Comparison of ENCODE assay signal across 27 cellular contexts in genomic region chrX:95907081-95907480, GRCh38.
"Had no signal": no experiment of that assay in that cellular context is flagged by ENCODE, and none has a peak within 500 bp of the region (broad histone marks: within the 10 kb centered on the region; RNA-seq: fewer than 3 reads in every experiment).

No MANE protein-coding gene starts in this region.

- H3K9me3 ChIP-seq: breast epithelium, gastroesophageal sphincter, left ventricle myocardium inferior, ovary, thoracic aorta had no signal

- H3K27me3 ChIP-seq: gastroesophageal sphincter, hepatocyte, ovary had no signal

- ATAC-seq: activated T-cell treated with anti-CD3 and anti-CD28 coated beads, Interleukin-2, amount 50 U/mL, for 4 hours; activated T-helper 17 cell treated with anti-CD3 and anti-CD28 coated beads, Interleukin-2, amount 50 U/mL, for 72 hours; gastroesophageal sphincter; sciatic nerve; stimulated activated effector memory CD8-positive, alpha-beta T cell treated with anti-CD3 and anti-CD28 coated beads, Interleukin-12 subunit alpha, Interleukin-12 subunit beta, amount 100 ng/mL, for 72 hours; T-helper 17 cell had no signal

- H3K4me3 ChIP-seq: breast epithelium, gastroesophageal sphincter, hepatocyte, left ventricle myocardium inferior, lung, ovary, skin epidermis, thoracic aorta had no signal

- H3K36me3 ChIP-seq: breast epithelium, gastroesophageal sphincter, left ventricle myocardium inferior, ovary, thoracic aorta had no signal

- H3K27ac ChIP-seq: breast epithelium, gastroesophageal sphincter, hepatocyte, left ventricle myocardium inferior, ovary, skin epidermis, thoracic aorta, VCaP had no signal

- H3K79me2 ChIP-seq: hepatocyte had no signal

- DNase-seq: activated CD4-positive, alpha-beta T cell treated with anti-CD3 and anti-CD28 coated beads for 48 hours; activated CD4-positive, alpha-beta T cell treated with anti-CD3 and anti-CD28 coated beads, Interleukin-2, amount 50 U/mL, for 48 hours; activated gamma-delta T cell treated with Interleukin-2 at 50 U/mL for 16 hours; activated naive CD4-positive, alpha-beta T cell treated with anti-CD3 and anti-CD28 coated beads, Interleukin-2, amount 50 U/mL, for 16 hours; activated T-cell treated with anti-CD3 and anti-CD28 coated beads, Interleukin-2, amount 50 U/mL, for 4 hours; amniotic stem cell; central memory CD4-positive, alpha-beta T cell; effector CD8-positive, alpha-beta T cell; islet precursor cell; left ventricle myocardium inferior; naive B cell; ovary; stimulated activated CD4-positive, alpha-beta T cell treated with anti-CD3 and anti-CD28 coated beads, Interleukin-4, amount 100 ng/mL, for 24 hours; T-helper 17 cell; trophoblast cell had no signal

- FAIRE-seq: endometrium, urothelium cell line had no signal

- H3K4me2 ChIP-seq: hepatocyte had no signal

- H2AFZ ChIP-seq: hepatocyte had no signal

- H3K4me1 ChIP-seq: breast epithelium, gastroesophageal sphincter, left ventricle myocardium inferior had no signal
